In the genomic region with DNA sequence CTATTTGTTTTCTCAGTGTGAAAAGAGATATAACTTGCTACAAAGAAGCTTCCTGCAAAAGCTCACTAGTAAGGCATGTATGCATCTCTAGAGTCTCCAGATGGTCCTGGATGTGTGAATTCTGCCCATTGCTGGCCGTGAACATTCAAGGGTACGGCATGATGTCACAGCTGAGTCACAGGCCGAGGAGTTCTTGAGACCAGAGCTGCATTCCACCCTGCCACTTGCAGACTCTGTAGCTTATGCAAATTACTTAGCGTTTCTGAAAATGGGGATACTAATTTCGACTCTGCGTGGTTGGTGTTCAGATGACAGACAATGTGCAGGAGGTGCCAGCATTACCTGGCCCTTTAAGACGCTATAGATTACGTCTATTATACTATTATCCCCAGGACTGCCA, we compare ENCODE assay signal across 26 cellular contexts.
"Had no signal": no experiment of that assay in that cellular context is flagged by ENCODE, and none has a peak within 500 bp of the region (broad histone marks: within the 10 kb centered on the region; RNA-seq: fewer than 3 reads in every experiment).

No MANE protein-coding gene starts in this region.

- H3K27ac ChIP-seq: left ventricle myocardium inferior, neural progenitor cell, neutrophil, parathyroid adenoma, psoas muscle, right lobe of liver, stomach, thoracic aorta, tibial artery, upper lobe of right lung had no signal

- DNase-seq: islet precursor cell; left ventricle myocardium inferior; mesendoderm; naive B cell; natural killer cell; nephron progenitor cell; occipital lobe; psoas muscle; right lobe of liver; stimulated activated CD4-positive, alpha-beta T cell treated with anti-CD3 and anti-CD28 coated beads, Interleukin-1b, Interleukin-23, amount 100 ng/mL, for 48 hours; stimulated activated CD4-positive, alpha-beta T cell treated with anti-CD3 and anti-CD28 coated beads, Interleukin-2, amount 100 ng/mL, for 48 hours; stimulated activated CD4-positive, alpha-beta T cell treated with anti-CD3 and anti-CD28 coated beads, Interleukin-4, amount 100 ng/mL, for 4 hours; stimulated activated CD8-positive, alpha-beta memory T cell treated with anti-CD3 and anti-CD28 coated beads, Interleukin-4, amount 100 ng/mL, for 48 hours; stimulated activated naive CD8-positive, alpha-beta T cell treated with anti-CD3 and anti-CD28 coated beads, Interleukin-15, Interleukin-2, amounts not matched to agents 100 U/mL and 50 U/mL, for 24 hours; stomach; tibial artery; trophoblast cell; upper lobe of right lung had no signal

- H3K4me2 ChIP-seq: neural progenitor cell, smooth muscle cell had no signal

- H3K36me3 ChIP-seq: left ventricle myocardium inferior, neural progenitor cell, neutrophil, right lobe of liver, stomach, thoracic aorta, tibial artery, upper lobe of right lung had no signal

- ATAC-seq: natural killer cell; psoas muscle; right lobe of liver; stimulated activated memory B cell treated with anti-CD40 and anti-IgM and Interleukin-4, amounts not matched to agents 10 μg/mL and 1 μg/mL and 100 μg/mL, for 72 hours; stimulated activated naive CD8-positive, alpha-beta T cell treated with anti-CD3 and anti-CD28 coated beads, Interleukin-15, Interleukin-2, amounts not matched to agents 100 U/mL and 50 U/mL, for 24 hours; upper lobe of right lung had no signal

- H3K79me2 ChIP-seq: parathyroid adenoma had no signal

- H3K4me3 ChIP-seq: left ventricle myocardium inferior, lung, neural progenitor cell, psoas muscle, right lobe of liver, smooth muscle cell, stomach, thoracic aorta, tibial artery, upper lobe of right lung had no signal

- H3K4me1 ChIP-seq: left ventricle myocardium inferior, neural progenitor cell, parathyroid adenoma, psoas muscle, right lobe of liver, stomach, tibial artery, upper lobe of right lung had no signal

- H3K9me3 ChIP-seq: left ventricle myocardium inferior, neutrophil, psoas muscle, right lobe of liver, stomach, thoracic aorta, tibial artery, upper lobe of right lung had no signal

- FAIRE-seq: urothelium cell line had no signal

- H3K27me3 ChIP-seq: neural progenitor cell, neutrophil, right lobe of liver, stomach, tibial artery, upper lobe of right lung had no signal

- H2AFZ ChIP-seq: neural progenitor cell, parathyroid adenoma had no signal

- H3K9ac ChIP-seq: neural progenitor cell, parathyroid adenoma had no signal
